1 cellular context compared by ENCODE assay signal in the genomic region with DNA sequence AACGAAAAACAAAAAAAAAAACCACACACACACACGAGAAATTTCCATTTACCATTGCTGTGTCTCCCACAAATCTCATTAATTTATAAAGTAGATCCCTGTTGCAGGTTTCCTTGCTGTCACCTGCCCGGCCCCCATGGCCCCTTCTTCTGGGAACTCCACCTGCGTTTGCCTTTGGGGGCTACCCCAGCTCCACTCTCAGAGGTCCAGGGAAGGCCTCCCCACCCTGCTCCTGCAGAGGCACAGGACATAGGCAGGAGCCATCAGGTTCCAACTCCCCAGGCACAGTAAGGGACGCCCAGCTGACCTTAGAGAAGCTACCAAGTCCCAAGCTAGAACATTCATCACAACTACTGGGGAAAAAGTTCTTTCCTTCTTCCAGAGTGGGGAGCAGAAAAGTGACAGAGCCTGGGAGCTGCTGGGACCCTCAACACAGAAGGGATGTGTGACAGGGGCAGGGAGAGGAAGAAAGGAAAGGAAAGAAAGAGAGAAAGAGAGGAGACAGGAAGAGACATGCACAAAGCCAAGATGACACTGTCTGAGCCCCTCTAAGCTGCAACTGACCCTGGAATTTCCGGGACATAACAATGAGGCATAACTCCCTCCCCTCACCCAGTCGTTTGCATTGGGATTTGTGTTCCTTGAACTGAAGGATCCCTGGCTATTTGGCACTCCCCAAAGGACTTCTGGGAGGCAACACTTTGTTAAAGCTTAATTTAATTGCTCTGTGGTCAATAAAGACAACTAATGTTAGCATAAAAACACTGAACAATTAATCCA.
TF ChIP-seq lines count a peak whose summit lies in the region.

No MANE protein-coding gene starts in this region.

TF ChIP-seq in GM23338, 12 proteins besides CTCF, POLR2A, EP300 and RAD21 (continued from another document):
- TF ChIP-seq, protein P1, sequence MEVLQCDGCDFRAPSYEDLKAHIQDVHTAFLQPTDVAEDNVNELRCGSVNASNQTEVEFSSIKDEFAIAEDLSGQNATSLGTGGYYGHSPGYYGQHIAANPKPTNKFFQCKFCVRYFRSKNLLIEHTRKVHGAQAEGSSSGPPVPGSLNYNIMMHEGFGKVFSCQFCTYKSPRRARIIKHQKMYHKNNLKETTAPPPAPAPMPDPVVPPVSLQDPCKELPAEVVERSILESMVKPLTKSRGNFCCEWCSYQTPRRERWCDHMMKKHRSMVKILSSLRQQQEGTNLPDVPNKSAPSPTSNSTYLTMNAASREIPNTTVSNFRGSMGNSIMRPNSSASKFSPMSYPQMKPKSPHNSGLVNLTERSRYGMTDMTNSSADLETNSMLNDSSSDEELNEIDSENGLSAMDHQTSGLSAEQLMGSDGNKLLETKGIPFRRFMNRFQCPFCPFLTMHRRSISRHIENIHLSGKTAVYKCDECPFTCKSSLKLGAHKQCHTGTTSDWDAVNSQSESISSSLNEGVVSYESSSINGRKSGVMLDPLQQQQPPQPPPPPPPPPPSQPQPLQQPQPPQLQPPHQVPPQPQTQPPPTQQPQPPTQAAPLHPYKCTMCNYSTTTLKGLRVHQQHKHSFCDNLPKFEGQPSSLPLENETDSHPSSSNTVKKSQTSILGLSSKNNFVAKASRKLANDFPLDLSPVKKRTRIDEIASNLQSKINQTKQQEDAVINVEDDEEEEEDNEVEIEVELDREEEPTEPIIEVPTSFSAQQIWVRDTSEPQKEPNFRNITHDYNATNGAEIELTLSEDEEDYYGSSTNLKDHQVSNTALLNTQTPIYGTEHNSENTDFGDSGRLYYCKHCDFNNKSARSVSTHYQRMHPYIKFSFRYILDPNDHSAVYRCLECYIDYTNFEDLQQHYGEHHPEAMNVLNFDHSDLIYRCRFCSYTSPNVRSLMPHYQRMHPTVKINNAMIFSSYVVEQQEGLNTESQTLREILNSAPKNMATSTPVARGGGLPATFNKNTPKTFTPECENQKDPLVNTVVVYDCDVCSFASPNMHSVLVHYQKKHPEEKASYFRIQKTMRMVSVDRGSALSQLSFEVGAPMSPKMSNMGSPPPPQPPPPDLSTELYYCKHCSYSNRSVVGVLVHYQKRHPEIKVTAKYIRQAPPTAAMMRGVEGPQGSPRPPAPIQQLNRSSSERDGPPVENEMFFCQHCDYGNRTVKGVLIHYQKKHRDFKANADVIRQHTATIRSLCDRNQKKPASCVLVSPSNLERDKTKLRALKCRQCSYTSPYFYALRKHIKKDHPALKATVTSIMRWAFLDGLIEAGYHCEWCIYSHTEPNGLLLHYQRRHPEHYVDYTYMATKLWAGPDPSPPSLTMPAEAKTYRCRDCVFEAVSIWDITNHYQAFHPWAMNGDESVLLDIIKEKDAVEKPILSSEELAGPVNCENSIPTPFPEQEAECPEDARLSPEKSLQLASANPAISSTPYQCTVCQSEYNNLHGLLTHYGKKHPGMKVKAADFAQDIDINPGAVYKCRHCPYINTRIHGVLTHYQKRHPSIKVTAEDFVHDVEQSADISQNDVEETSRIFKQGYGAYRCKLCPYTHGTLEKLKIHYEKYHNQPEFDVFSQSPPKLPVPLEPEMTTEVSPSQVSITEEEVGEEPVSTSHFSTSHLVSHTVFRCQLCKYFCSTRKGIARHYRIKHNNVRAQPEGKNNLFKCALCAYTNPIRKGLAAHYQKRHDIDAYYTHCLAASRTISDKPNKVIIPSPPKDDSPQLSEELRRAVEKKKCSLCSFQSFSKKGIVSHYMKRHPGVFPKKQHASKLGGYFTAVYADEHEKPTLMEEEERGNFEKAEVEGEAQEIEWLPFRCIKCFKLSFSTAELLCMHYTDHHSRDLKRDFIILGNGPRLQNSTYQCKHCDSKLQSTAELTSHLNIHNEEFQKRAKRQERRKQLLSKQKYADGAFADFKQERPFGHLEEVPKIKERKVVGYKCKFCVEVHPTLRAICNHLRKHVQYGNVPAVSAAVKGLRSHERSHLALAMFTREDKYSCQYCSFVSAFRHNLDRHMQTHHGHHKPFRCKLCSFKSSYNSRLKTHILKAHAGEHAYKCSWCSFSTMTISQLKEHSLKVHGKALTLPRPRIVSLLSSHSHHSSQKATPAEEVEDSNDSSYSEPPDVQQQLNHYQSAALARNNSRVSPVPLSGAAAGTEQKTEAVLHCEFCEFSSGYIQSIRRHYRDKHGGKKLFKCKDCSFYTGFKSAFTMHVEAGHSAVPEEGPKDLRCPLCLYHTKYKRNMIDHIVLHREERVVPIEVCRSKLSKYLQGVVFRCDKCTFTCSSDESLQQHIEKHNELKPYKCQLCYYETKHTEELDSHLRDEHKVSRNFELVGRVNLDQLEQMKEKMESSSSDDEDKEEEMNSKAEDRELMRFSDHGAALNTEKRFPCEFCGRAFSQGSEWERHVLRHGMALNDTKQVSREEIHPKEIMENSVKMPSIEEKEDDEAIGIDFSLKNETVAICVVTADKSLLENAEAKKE (CRISPR knock-in tag; IDR thresholded peaks at IDR 0.05) = no peak
- TF ChIP-seq ZNF114 (CRISPR knock-in tag; IDR thresholded peaks at IDR 0.05) = no peak
- TF ChIP-seq POLR2AphosphoS5 (IDR thresholded peaks at IDR 0.05; ENCODE audit: low read depth) = no peak
- no peak for TF ChIP-seq EZH2phosphoT487 (IDR thresholded peaks at IDR 0.05; ENCODE audit: unreplicated experiment)
- no peak for TF ChIP-seq JUNB (IDR thresholded peaks at IDR 0.05; ENCODE audit: unreplicated experiment)
- no peak for TF ChIP-seq EZH2 (IDR thresholded peaks at IDR 0.05; ENCODE audit: low read depth, unreplicated experiment)
- TF ChIP-seq STAT1 (IDR thresholded peaks at IDR 0.05; ENCODE audit: unreplicated experiment) = no peak
- no peak for TF ChIP-seq ZNF331 (CRISPR knock-in tag; IDR thresholded peaks at IDR 0.05; ENCODE audit: low read depth)
